ENCODE assay signal across 8 cellular contexts in the genomic region with DNA sequence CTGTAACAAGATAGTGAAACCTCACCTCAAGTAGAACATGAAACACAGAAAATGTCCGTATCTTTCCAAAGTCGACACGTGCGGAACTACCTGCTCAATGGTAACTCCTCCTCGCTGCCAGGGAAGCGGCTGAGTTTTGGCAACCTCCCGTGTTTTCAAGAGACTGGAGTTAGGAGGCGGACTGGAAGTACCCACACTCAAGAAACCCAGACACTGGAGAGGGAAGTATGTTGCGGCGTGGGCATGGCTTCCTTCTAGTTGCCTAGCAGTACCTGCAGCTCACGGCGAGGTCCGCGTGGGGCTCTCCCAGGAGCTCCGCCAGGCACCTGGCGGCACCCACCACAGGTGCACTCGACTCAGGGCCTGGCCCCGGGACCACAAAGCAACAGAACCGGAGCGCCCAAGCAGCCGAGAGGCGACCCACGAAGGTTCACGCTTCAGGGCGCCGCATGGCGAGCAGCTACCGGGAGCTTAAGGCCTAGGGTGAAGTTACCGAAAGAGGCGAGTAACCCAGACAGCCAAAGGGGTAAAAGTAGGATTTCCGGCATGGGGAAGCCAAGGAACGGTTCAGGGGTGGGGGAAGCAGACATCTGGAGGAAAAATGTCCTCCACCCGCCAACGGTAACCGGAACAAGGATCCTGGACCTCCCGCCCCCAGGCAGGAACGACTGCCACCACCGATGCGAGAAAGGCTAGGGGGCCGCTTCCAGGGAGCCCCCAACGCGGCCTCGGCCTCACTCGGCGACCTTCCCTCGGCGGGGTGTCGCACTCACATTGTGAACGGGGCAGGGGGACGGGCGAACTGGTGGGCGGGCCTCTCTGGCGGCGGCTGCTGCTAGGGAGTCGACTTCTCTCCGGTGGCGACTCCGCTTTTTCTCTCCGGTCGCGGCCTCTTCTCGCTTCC. TPM values are rescaled to one million over a fixed set of nuclear protein-coding genes. Genes with fewer than 3 reads are reported as not detected.
A peak's percentile ranks its signal among the peaks of the same experiment; 100 is the strongest.
DNase-seq lines count a peak whose midpoint lies in the region; ATAC-seq and TF ChIP-seq lines count a peak whose summit lies in the region.

No MANE protein-coding gene starts in this region.

- H3K36me3 ChIP-seq in HEK293 (ENCODE audit: control insufficient read depth in 2 of 2, insufficient read depth in 1 of 2, low read length in 2 of 2) (peaks cover 8 to 30% of the 10 kb centered on the region in 2 experiments; a peak in 2 of 3 replicates), lung (ENCODE audit: control insufficient read depth in 2 of 2, insufficient read depth in 2 of 2, low read length in 2 of 2) (no peaks in the 10 kb centered on the region)

- H3K9me3 ChIP-seq in HEK293 (ENCODE audit: control insufficient read depth, insufficient read depth, low read depth, low read length) (no peaks in the 10 kb centered on the region), lung (ENCODE audit: control insufficient read depth in 2 of 2, insufficient read depth in 1 of 2, low read length in 1 of 2) (no peaks in the 10 kb centered on the region)

- no peaks in the 10 kb centered on the region for H3K27me3 ChIP-seq in lung (ENCODE audit: control insufficient read depth, insufficient read depth)

- H3K4me3 ChIP-seq in HEK293 (ENCODE audit: low read depth, low read length) (peak overlapping the region; percentile 59), lung (peak overlapping the region; percentile 64)

- WGBS in lung, 2 donors: 0 to 1% methylated on average over 62 of the region's 62 CpGs

- TF ChIP-seq CTCF in HEK293 (tag by site-specific recombination; IDR thresholded peaks at IDR 0.05): no peak; the same call in 1 of the 2 replicates
- TF ChIP-seq CTCF in lung (IDR thresholded peaks at IDR 0.05; ENCODE audit: control extremely low read depth, extremely low read depth): no peak

- CTCF ChIA-PET in HEK293 (lab: Yijun Ruan, JAX): interaction anchor here (0.7 kb wide), 1 partner anchor 58 kb away, joined by 5 read pairs; no protein-coding TSS in a partner anchor

- POLR2A ChIA-PET in HEK293 (lab: Yijun Ruan, JAX): interaction anchor here (0.6 to 4.5 kb wide), 20 partner anchors 8 to 577 kb away, joined by 3 to 63 read pairs (median 7); a partner anchor contains a TSS

- H3K4me1 ChIP-seq in HEK293 (ENCODE audit: control insufficient read depth, insufficient read depth, low read length) (peaks cover 7% of the 10 kb centered on the region; the same call in 1 of the 2 replicates), lung (ENCODE audit: control insufficient read depth in 2 of 2, insufficient read depth in 2 of 2, low read length in 2 of 2) (peaks cover 2 to 10% of the 10 kb centered on the region in 2 donors)

- H3K27ac ChIP-seq in HEK293 (ENCODE audit: extremely low read depth, low read depth, low read length) (peak overlapping the region; percentile 100), lung (ENCODE audit: low read depth in 1 of 2, low read length in 1 of 2) (peak overlapping the region; percentile 98 to 99)

- DNase-seq in ELR (ENCODE audit: low read depth) (peak; percentile 51), NCI-H2081 treated with DMSO at 0.1 percent for 48 hours (lab: John Stamatoyannopoulos, UW) (peak; percentile 9), dermis blood vessel endothelial cell (peak; percentile 58), lung (ENCODE audit: low spot score) (peak; percentile 81), ecto neural progenitor cell (ENCODE audit: low spot score) (no peak)
- DNase-seq in activated CD4-positive, alpha-beta T cell treated with anti-CD3 and anti-CD28 coated beads, Interleukin-2, amount 50 U/mL, for 1 hour: peak; percentile 58
- DNase-seq in stimulated activated CD8-positive, alpha-beta memory T cell treated with anti-CD3 and anti-CD28 coated beads, Interleukin-15, amount 100 ng/mL, for 1 hour (ENCODE audit: low read depth): peak; percentile 20

- ATAC-seq in lung (ENCODE audit: insufficient read depth, low FRiP score): peak; percentile 23

TF ChIP-seq in HEK293, 187 proteins besides CTCF, POLR2A, EP300 and RAD21 (continues in another document):
- TF ChIP-seq, protein P1, sequence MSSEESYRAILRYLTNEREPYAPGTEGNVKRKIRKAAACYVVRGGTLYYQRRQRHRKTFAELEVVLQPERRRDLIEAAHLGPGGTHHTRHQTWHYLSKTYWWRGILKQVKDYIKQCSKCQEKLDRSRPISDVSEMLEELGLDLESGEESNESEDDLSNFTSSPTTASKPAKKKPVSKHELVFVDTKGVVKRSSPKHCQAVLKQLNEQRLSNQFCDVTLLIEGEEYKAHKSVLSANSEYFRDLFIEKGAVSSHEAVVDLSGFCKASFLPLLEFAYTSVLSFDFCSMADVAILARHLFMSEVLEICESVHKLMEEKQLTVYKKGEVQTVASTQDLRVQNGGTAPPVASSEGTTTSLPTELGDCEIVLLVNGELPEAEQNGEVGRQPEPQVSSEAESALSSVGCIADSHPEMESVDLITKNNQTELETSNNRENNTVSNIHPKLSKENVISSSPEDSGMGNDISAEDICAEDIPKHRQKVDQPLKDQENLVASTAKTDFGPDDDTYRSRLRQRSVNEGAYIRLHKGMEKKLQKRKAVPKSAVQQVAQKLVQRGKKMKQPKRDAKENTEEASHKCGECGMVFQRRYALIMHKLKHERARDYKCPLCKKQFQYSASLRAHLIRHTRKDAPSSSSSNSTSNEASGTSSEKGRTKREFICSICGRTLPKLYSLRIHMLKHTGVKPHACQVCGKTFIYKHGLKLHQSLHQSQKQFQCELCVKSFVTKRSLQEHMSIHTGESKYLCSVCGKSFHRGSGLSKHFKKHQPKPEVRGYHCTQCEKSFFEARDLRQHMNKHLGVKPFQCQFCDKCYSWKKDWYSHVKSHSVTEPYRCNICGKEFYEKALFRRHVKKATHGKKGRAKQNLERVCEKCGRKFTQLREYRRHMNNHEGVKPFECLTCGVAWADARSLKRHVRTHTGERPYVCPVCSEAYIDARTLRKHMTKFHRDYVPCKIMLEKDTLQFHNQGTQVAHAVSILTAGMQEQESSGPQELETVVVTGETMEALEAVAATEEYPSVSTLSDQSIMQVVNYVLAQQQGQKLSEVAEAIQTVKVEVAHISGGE (tag by site-specific recombination; conservative IDR thresholded peaks at IDR 0.05; ENCODE audit: low read depth): peak; percentile 47
- no peak for TF ChIP-seq ZNF560 (tag by site-specific recombination; IDR thresholded peaks at IDR 0.05; ENCODE audit: borderline replicate concordance)
- TF ChIP-seq ZNF24 (tag by site-specific recombination; IDR thresholded peaks at IDR 0.05): no peak
- no peak for TF ChIP-seq ZNF37A (tag by site-specific recombination; IDR thresholded peaks at IDR 0.05)
- TF ChIP-seq ZNF324 (tag by site-specific recombination; IDR thresholded peaks at IDR 0.05): 0 out of 2 replicates have a peak, but pooled peaks have one; percentile 15
- TF ChIP-seq KLF1 (tag by site-specific recombination; IDR thresholded peaks at IDR 0.05): no peak
- TF ChIP-seq ZNF112 (tag by site-specific recombination; IDR thresholded peaks at IDR 0.05): no peak
- TF ChIP-seq, protein P2, sequence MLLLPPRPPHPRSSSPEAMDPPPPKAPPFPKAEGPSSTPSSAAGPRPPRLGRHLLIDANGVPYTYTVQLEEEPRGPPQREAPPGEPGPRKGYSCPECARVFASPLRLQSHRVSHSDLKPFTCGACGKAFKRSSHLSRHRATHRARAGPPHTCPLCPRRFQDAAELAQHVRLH (tag by site-specific recombination; IDR thresholded peaks at IDR 0.05): 0 out of 2 replicates have a peak, but pooled peaks have one; percentile 22
- TF ChIP-seq YY2 (tag by site-specific recombination; IDR thresholded peaks at IDR 0.05): no peak
- no peak for TF ChIP-seq SCRT1 (tag by site-specific recombination; IDR thresholded peaks at IDR 0.05; ENCODE audit: borderline replicate concordance)
- TF ChIP-seq ZNF624 (tag by site-specific recombination; IDR thresholded peaks at IDR 0.05): no peak
- no peak for TF ChIP-seq ZBTB8A (tag by site-specific recombination; IDR thresholded peaks at IDR 0.05)
- no peak for TF ChIP-seq ZNF155 (tag by site-specific recombination; IDR thresholded peaks at IDR 0.05)
- TF ChIP-seq YY1 (tag by site-specific recombination; IDR thresholded peaks at IDR 0.05): peak; percentile 24; the same call in 1 of the 2 replicates
- TF ChIP-seq TRIM28 (IDR thresholded peaks at IDR 0.05; ENCODE audit: borderline replicate concordance, low read length): no peak
- TF ChIP-seq ZNF202 (tag by site-specific recombination; IDR thresholded peaks at IDR 0.05; ENCODE audit: borderline replicate concordance): no peak
- TF ChIP-seq, protein P3, sequence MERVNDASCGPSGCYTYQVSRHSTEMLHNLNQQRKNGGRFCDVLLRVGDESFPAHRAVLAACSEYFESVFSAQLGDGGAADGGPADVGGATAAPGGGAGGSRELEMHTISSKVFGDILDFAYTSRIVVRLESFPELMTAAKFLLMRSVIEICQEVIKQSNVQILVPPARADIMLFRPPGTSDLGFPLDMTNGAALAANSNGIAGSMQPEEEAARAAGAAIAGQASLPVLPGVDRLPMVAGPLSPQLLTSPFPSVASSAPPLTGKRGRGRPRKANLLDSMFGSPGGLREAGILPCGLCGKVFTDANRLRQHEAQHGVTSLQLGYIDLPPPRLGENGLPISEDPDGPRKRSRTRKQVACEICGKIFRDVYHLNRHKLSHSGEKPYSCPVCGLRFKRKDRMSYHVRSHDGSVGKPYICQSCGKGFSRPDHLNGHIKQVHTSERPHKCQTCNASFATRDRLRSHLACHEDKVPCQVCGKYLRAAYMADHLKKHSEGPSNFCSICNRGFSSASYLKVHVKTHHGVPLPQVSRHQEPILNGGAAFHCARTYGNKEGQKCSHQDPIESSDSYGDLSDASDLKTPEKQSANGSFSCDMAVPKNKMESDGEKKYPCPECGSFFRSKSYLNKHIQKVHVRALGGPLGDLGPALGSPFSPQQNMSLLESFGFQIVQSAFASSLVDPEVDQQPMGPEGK (tag by site-specific recombination; IDR thresholded peaks at IDR 0.05): peak; percentile 82
- TF ChIP-seq ZNF266 (tag by site-specific recombination; IDR thresholded peaks at IDR 0.05; ENCODE audit: low read depth): no peak
- TF ChIP-seq ZNF664 (tag by site-specific recombination; IDR thresholded peaks at IDR 0.05): no peak

RNA-seq across cellular contexts. Expression of a gene that starts 0.6 kb away (rescaled TPM):
- 54.1 and 116 TPM in 2 replicates for total RNA-seq in dermis blood vessel endothelial cell
- 100 to 1,000 TPM; 155 to 180 TPM for total RNA-seq in lung
- 100 to 1,000 TPM in 1 of 2 donors, 10 to 100 TPM in 1; 88.6 to 149 TPM for polyA plus RNA-seq in lung

RNA-seq across cellular contexts. Expression of a gene that starts 37.6 kb away (rescaled TPM):
- total RNA-seq in dermis blood vessel endothelial cell (1,174 and 1,321 TPM in 2 replicates), lung (1,000 to 10,000 TPM in 1 of 2 donors, 100 to 1,000 TPM in 1; 488 to 1,240 TPM)
- 1,000 to 10,000 TPM; 1,081 to 1,734 TPM for polyA plus RNA-seq in lung

RNA-seq across cellular contexts. Expression of a gene that starts 41.7 kb away (rescaled TPM):
- total RNA-seq in dermis blood vessel endothelial cell: 402 and 579 TPM in 2 replicates
- total RNA-seq in lung: 100 to 1,000 TPM; 249 to 529 TPM
- polyA plus RNA-seq in lung: 100 to 1,000 TPM; 216 to 537 TPM

RNA-seq across cellular contexts. Expression of a gene that starts 57.4 kb away (rescaled TPM):
- total RNA-seq in dermis blood vessel endothelial cell (23.5 and 40.9 TPM in 2 replicates), lung (10 to 100 TPM; 81.4 to 92.0 TPM)
- polyA plus RNA-seq in lung: 10 to 100 TPM; 31.3 to 39.6 TPM
